ENCODE assay signal across 24 cellular contexts in the genomic region with DNA sequence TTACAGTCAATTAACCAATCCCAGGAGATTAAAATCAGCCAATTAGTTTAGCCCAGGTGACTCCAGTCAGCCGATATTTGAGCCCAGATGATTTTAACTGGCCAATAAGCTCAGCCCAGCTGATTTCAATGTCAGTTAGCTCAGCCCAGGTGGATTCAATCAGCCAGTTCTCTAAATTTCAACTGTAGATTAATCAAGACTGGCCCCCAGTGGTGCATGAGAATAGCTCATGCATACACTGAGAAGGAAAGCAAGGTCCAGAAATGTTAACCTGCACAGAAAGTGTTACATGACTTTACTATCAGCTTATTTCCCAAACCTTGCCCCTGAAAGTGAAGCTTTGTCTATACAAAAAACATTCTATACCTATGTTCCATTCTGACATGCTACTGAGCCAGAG. TPM values are rescaled to one million over a fixed set of nuclear protein-coding genes. Genes with fewer than 3 reads are reported as not detected.
A peak's percentile ranks its signal among the peaks of the same experiment; 100 is the strongest.
DNase-seq lines count a peak whose midpoint lies in the region; TF ChIP-seq lines count a peak whose summit lies in the region.
"Had no signal": no experiment of that assay in that cellular context is flagged by ENCODE, and none has a peak within 500 bp of the region (broad histone marks: within the 10 kb centered on the region; RNA-seq: fewer than 3 reads in every experiment).

No MANE protein-coding gene starts in this region.

- no peak for TF ChIP-seq POLR2A in NB4 (IDR thresholded peaks at IDR 0.05; ENCODE audit: extremely low read depth, insufficient read length)

- H3K4me3 ChIP-seq in NB4 (ENCODE audit: low read depth, low read length) = no peak overlapping the region
- H3K4me3 ChIP-seq: A549, transverse colon had no signal

- H3K9me3 Mint-ChIP-seq in chondrocyte (ENCODE audit: low read depth) (peaks cover 49% of the 10 kb centered on the region), progenitor cell of endocrine pancreas (ENCODE audit: low read depth) (peaks cover 21% of the 10 kb centered on the region)

- peak; percentile 68 for DNase-seq in NCI-H82 (lab: John Stamatoyannopoulos, UW)
- DNase-seq in NCI-H82 treated with DMSO at 0.1 percent for 48 hours (lab: John Stamatoyannopoulos, UW; ENCODE audit: unreplicated experiment) = no peak
- peak; percentile 27 for DNase-seq in NB4 (ENCODE audit: low read depth)
- DNase-seq in chondrocyte (ENCODE audit: low spot score) = no peak
- no peak for DNase-seq in progenitor cell of endocrine pancreas (ENCODE audit: low spot score, unreplicated experiment)
- no peak for DNase-seq in effector CD8-positive, alpha-beta T cell (lab: John Stamatoyannopoulos, UW)
- DNase-seq in NCI-H1417 treated with DMSO at 0.1 percent for 48 hours (lab: John Stamatoyannopoulos, UW) = no peak
- DNase-seq in SW480 (ENCODE audit: low spot score) = no peak
- DNase-seq: activated CD4-positive, alpha-beta T cell treated with anti-CD3 and anti-CD28 coated beads for 1 hour; activated naive CD4-positive, alpha-beta T cell treated with anti-CD3 and anti-CD28 coated beads for 36 hours; activated T-cell treated with anti-CD3 and anti-CD28 coated beads, Interleukin-2, amount 50 U/mL, for 72 hours; amniotic stem cell; Calu3; left cardiac atrium; MM.1S; NCI-H1694 treated with DMSO at 0.1 percent for 48 hours; NK-92 treated with Interleukin-12 subunit alpha and Interleukin-12 subunit beta, amount 100 ng/mL, for 24 hours; right cardiac atrium; T1000; transverse colon had no signal

- no peaks in the 10 kb centered on the region for H3K27me3 Mint-ChIP-seq in chondrocyte (ENCODE audit: low read depth)
- no peaks in the 10 kb centered on the region for H3K27me3 Mint-ChIP-seq in progenitor cell of endocrine pancreas
- H3K27me3 Mint-ChIP-seq: dendritic cell treated with granulocyte-macrophage colony-stimulating factor and Interleukin-4, amounts not matched to agents 40 ng/mL and 50 ng/mL, for 4 days; IgD-negative memory B cell had no signal

- H3K4me3 Mint-ChIP-seq in chondrocyte (ENCODE audit: unreplicated experiment) (no peak overlapping the region), progenitor cell of endocrine pancreas (ENCODE audit: low read depth) (no peak overlapping the region)
- H3K4me3 Mint-ChIP-seq: activated naive CD4-positive, alpha-beta T cell treated with anti-CD3 and anti-CD28 coated beads for 36 hours; activated T-cell treated with anti-CD3 and anti-CD28 coated beads, Interleukin-2, amount 50 U/mL, for 72 hours; dendritic cell treated with granulocyte-macrophage colony-stimulating factor and Interleukin-4, amounts not matched to agents 40 ng/mL and 50 ng/mL, for 4 days; IgD-negative memory B cell; naive thymus-derived CD4-positive, alpha-beta T cell had no signal

- no peaks in the 10 kb centered on the region for H3K4me1 Mint-ChIP-seq in chondrocyte (ENCODE audit: low read depth)
- no peaks in the 10 kb centered on the region for H3K4me1 Mint-ChIP-seq in progenitor cell of endocrine pancreas (ENCODE audit: low read depth)
- H3K4me1 Mint-ChIP-seq: naive thymus-derived CD4-positive, alpha-beta T cell had no signal

- no peak overlapping the region for H3K27ac Mint-ChIP-seq in chondrocyte (ENCODE audit: unreplicated experiment)
- H3K27ac Mint-ChIP-seq in progenitor cell of endocrine pancreas = no peak overlapping the region
- H3K27ac Mint-ChIP-seq: activated naive CD4-positive, alpha-beta T cell treated with anti-CD3 and anti-CD28 coated beads for 36 hours; activated T-cell treated with anti-CD3 and anti-CD28 coated beads, Interleukin-2, amount 50 U/mL, for 72 hours; dendritic cell treated with granulocyte-macrophage colony-stimulating factor and Interleukin-4, amounts not matched to agents 40 ng/mL and 50 ng/mL, for 4 days; IgD-negative memory B cell; naive thymus-derived CD4-positive, alpha-beta T cell had no signal

- peaks cover 7% of the 10 kb centered on the region for H3K36me3 Mint-ChIP-seq in chondrocyte (ENCODE audit: low read depth)
- H3K36me3 Mint-ChIP-seq in progenitor cell of endocrine pancreas (ENCODE audit: insufficient read depth) = peaks cover 7% of the 10 kb centered on the region
- H3K36me3 Mint-ChIP-seq: IgD-negative memory B cell had no signal

- TF ChIP-seq CTCF in NB4 (IDR thresholded peaks at IDR 0.05; ENCODE audit: low read depth, low read length) = no peak
- peak; percentile 25 for TF ChIP-seq CTCF in chondrocyte (IDR thresholded peaks at IDR 0.05)
- peak; percentile 14 for TF ChIP-seq CTCF in progenitor cell of endocrine pancreas (IDR thresholded peaks at IDR 0.05; ENCODE audit: unreplicated experiment)

RNA-seq across cellular contexts. Expression of gene ZNF724, which starts 55.4 kb away (rescaled TPM):
- 2.3 to 6.7 TPM (median 3.0 TPM) in 3 replicates for total RNA-seq in chondrocyte
- 21.7 and 22.1 TPM in 2 replicates for total RNA-seq in progenitor cell of endocrine pancreas

Comparison
In these comparisons a context has a peak if more than half of its experiments do, and no peak if none do; other contexts are left out.
1. DNase-seq: peak in NCI-H82 (single experiment) and NB4 (single experiment); none in NCI-H82 treated with DMSO at 0.1 percent for 48 hours (single experiment), chondrocyte (single experiment), progenitor cell of endocrine pancreas (single experiment), effector CD8-positive, alpha-beta T cell (single experiment), NCI-H1417 treated with DMSO at 0.1 percent for 48 hours (single experiment) and SW480 (single experiment).